In the genomic region with DNA sequence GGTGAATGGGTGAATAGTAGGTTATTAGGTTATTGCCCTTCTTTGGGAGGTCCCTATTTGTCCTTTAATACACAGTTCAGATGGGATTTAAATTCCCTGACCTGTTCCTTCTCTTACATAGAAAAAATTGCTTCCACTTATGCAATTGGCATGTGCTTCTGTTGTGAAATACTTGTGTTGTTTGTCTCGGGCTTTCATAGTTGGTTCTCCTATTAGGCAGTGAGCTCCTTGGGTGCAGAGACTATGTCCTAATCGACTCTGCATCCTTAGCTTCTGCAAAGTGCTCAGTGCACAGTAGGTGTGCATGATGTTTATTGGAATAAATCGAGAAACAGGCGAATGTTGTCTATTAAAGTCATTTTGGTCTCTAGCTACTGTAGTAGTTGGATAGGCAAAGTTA, we compare ENCODE assay signal across 1 cellular context.
A peak's percentile ranks its signal among the peaks of the same experiment; 100 is the strongest.
TF ChIP-seq lines count a peak whose summit lies in the region.

No MANE protein-coding gene starts in this region.

TF ChIP-seq in K562, 482 proteins besides CTCF, POLR2A, EP300 and RAD21 (continued from another document):
- TF ChIP-seq, protein P1, sequence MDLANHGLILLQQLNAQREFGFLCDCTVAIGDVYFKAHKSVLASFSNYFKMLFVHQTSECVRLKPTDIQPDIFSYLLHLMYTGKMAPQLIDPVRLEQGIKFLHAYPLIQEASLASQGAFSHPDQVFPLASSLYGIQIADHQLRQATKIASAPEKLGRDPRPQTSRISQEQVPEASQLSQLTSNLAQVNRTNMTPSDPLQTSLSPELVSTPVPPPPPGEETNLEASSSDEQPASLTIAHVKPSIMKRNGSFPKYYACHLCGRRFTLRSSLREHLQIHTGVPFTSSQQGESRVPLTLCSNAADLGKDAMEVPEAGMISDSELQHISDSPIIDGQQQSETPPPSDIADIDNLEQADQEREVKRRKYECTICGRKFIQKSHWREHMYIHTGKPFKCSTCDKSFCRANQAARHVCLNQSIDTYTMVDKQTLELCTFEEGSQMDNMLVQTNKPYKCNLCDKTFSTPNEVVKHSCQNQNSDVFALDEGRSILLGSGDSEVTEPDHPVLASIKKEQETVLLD (IDR thresholded peaks at IDR 0.05) = no peak
- TF ChIP-seq CEBPB (tag; IDR thresholded peaks at IDR 0.05) (peak; percentile 25; the same call in 1 of the 2 replicates), ZNF644 (tag; IDR thresholded peaks at IDR 0.05; ENCODE audit: low read depth) (no peak), FOSL1 (tag; conservative IDR thresholded peaks at IDR 0.05) (no peak), MAFF (IDR thresholded peaks at IDR 0.05; ENCODE audit: low read length) (no peak)
- TF ChIP-seq, protein P2, sequence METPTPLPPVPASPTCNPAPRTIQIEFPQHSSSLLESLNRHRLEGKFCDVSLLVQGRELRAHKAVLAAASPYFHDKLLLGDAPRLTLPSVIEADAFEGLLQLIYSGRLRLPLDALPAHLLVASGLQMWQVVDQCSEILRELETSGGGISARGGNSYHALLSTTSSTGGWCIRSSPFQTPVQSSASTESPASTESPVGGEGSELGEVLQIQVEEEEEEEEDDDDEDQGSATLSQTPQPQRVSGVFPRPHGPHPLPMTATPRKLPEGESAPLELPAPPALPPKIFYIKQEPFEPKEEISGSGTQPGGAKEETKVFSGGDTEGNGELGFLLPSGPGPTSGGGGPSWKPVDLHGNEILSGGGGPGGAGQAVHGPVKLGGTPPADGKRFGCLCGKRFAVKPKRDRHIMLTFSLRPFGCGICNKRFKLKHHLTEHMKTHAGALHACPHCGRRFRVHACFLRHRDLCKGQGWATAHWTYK (CRISPR knock-in tag; IDR thresholded peaks at IDR 0.05) = no peak
